Comparison of ENCODE assay signal across 34 cellular contexts in genomic region chr16:54952195-54952594, GRCh38. TPM values are rescaled to one million over a fixed set of nuclear protein-coding genes. Genes with fewer than 3 reads are reported as not detected.
"Had no signal": no experiment of that assay in that cellular context is flagged by ENCODE, and none has a peak within 500 bp of the region (broad histone marks: within the 10 kb centered on the region; RNA-seq: fewer than 3 reads in every experiment).

No MANE protein-coding gene starts in this region.

- H3K27ac Mint-ChIP-seq: activated B cell treated with CpG ODN at 0.5 μM for 24 hours; activated CD4-positive, alpha-beta memory T cell treated with anti-CD3 and anti-CD28 coated beads, Interleukin-2, amount 10 ng/mL, durations not matched to agents 7 days and 5 days; activated CD4-positive, alpha-beta T cell treated with anti-CD3 and anti-CD28 coated beads, Interleukin-2, amount 10 ng/mL, durations not matched to agents 7 days and 5 days; activated naive CD8-positive, alpha-beta T cell; activated T-cell treated with anti-CD3 and anti-CD28 coated beads, Interleukin-2, amount 50 U/mL, for 24 hours; activated T-cell treated with anti-CD3 and anti-CD28 coated beads, Interleukin-2, amount 50 U/mL, for 72 hours; dendritic cell treated with granulocyte-macrophage colony-stimulating factor and Interleukin-4, amounts not matched to agents 40 ng/mL and 50 ng/mL, for 4 days; endodermal cell; T-helper 17 cell; T-helper 2 cell treated with Interferon-gamma antibody and Interleukin-4, amounts not matched to agents 5 μg/mL and 100 μg/mL, for 36 hours had no signal

- H3K4me3 ChIP-seq: cardiac muscle cell, coronary artery, dorsolateral prefrontal cortex, esophagus muscularis mucosa, gastroesophageal sphincter, heart right ventricle, hepatocyte had no signal

- H3K27me3 ChIP-seq: cardiac muscle cell had no signal

- H3K4me1 Mint-ChIP-seq: activated B cell treated with CpG ODN at 0.5 μM for 24 hours; activated CD4-positive, alpha-beta memory T cell treated with anti-CD3 and anti-CD28 coated beads, Interleukin-2, amount 10 ng/mL, durations not matched to agents 7 days and 5 days; central memory CD8-positive, alpha-beta T cell; T-helper 17 cell had no signal

- H3K4me3 Mint-ChIP-seq: activated B cell treated with CpG ODN at 0.5 μM for 24 hours; activated CD4-positive, alpha-beta memory T cell treated with anti-CD3 and anti-CD28 coated beads, Interleukin-2, amount 10 ng/mL, durations not matched to agents 7 days and 5 days; activated CD4-positive, alpha-beta T cell treated with anti-CD3 and anti-CD28 coated beads, Interleukin-2, amount 10 ng/mL, durations not matched to agents 7 days and 5 days; activated naive CD8-positive, alpha-beta T cell; activated T-cell treated with anti-CD3 and anti-CD28 coated beads, Interleukin-2, amount 50 U/mL, for 24 hours; activated T-cell treated with anti-CD3 and anti-CD28 coated beads, Interleukin-2, amount 50 U/mL, for 72 hours; central memory CD8-positive, alpha-beta T cell; dendritic cell treated with granulocyte-macrophage colony-stimulating factor and Interleukin-4, amounts not matched to agents 40 ng/mL and 50 ng/mL, for 4 days; endodermal cell; T-helper 17 cell; T-helper 2 cell treated with Interferon-gamma antibody and Interleukin-4, amounts not matched to agents 5 μg/mL and 100 μg/mL, for 36 hours had no signal

- ATAC-seq: activated CD4-positive, CD25-positive, alpha-beta regulatory T cell treated with anti-CD3 and anti-CD28 coated beads, Interleukin-2, amount 50 U/mL, for 24 hours; gastroesophageal sphincter; heart right ventricle; T-helper 17 cell had no signal

- H3K9me3 Mint-ChIP-seq: activated B cell treated with CpG ODN at 0.5 μM for 24 hours; activated CD4-positive, alpha-beta memory T cell treated with anti-CD3 and anti-CD28 coated beads, Interleukin-2, amount 10 ng/mL, durations not matched to agents 7 days and 5 days; activated T-cell treated with anti-CD3 and anti-CD28 coated beads, Interleukin-2, amount 50 U/mL, for 24 hours; dendritic cell treated with granulocyte-macrophage colony-stimulating factor and Interleukin-4, amounts not matched to agents 40 ng/mL and 50 ng/mL, for 4 days; endodermal cell; T-helper 2 cell treated with Interferon-gamma antibody and Interleukin-4, amounts not matched to agents 5 μg/mL and 100 μg/mL, for 36 hours had no signal

- H3K36me3 Mint-ChIP-seq: activated naive CD8-positive, alpha-beta T cell had no signal

- H3K79me2 ChIP-seq: hepatocyte had no signal

- FAIRE-seq: astrocyte had no signal

- H3K27me3 Mint-ChIP-seq: activated CD4-positive, alpha-beta memory T cell treated with anti-CD3 and anti-CD28 coated beads, Interleukin-2, amount 10 ng/mL, durations not matched to agents 7 days and 5 days had no signal

- H3K9me3 ChIP-seq: esophagus muscularis mucosa, heart right ventricle had no signal

- H3K4me1 ChIP-seq: esophagus muscularis mucosa, gastroesophageal sphincter, heart right ventricle had no signal

- H2AFZ ChIP-seq: hepatocyte had no signal

- DNase-seq: activated B cell treated with CpG ODN at 0.5 μM for 24 hours; activated CD4-positive, alpha-beta memory T cell treated with anti-CD3 and anti-CD28 coated beads, Interleukin-2, amount 10 ng/mL, durations not matched to agents 7 days and 5 days; activated CD4-positive, alpha-beta T cell treated with anti-CD3 and anti-CD28 coated beads, Interleukin-2, amount 10 ng/mL, durations not matched to agents 7 days and 5 days; activated CD4-positive, alpha-beta T cell treated with anti-CD3 and anti-CD28 coated beads, Interleukin-2, amount 50 U/mL, for 4 hours; activated CD8-positive, alpha-beta memory T cell treated with anti-CD3 and anti-CD28 coated beads, Interleukin-2, amount 50 U/mL, for 48 hours; activated effector memory CD4-positive, alpha-beta T cell treated with Interleukin-2 at 50 U/mL for 16 hours; activated gamma-delta T cell treated with Interleukin-2 at 50 U/mL for 16 hours; activated naive CD4-positive, alpha-beta T cell treated with anti-CD3 and anti-CD28 coated beads, Interleukin-2, amount 50 U/mL, for 16 hours; activated naive CD4-positive, alpha-beta T cell treated with Interleukin-2 at 50 U/mL for 16 hours; activated T-cell treated with anti-CD3 and anti-CD28 coated beads for 4 hours; activated T-cell treated with anti-CD3 and anti-CD28 coated beads, Interleukin-2, amount 50 U/mL, for 24 hours; activated T-cell treated with anti-CD3 and anti-CD28 coated beads, Interleukin-2, amount 50 U/mL, for 72 hours; amniotic stem cell; anterior cingulate cortex; dorsolateral prefrontal cortex; effector memory CD4-positive, alpha-beta T cell; endodermal cell; erythroblast; foreskin melanocyte; heart right ventricle; T-helper 17 cell; T1000; WERI-Rb-1 had no signal

- H3K27ac ChIP-seq: cardiac muscle cell, coronary artery, dorsolateral prefrontal cortex, esophagus muscularis mucosa, gastroesophageal sphincter, heart right ventricle, hepatocyte, WERI-Rb-1 had no signal

- H3K4me2 ChIP-seq: hepatocyte had no signal

- H3K36me3 ChIP-seq: cardiac muscle cell, esophagus muscularis mucosa, gastroesophageal sphincter, heart right ventricle, WERI-Rb-1 had no signal

RNA-seq across cellular contexts. Expression of gene IRX5, which starts 21.5 kb away (rescaled TPM):
- total RNA-seq: activated B cell treated with CpG ODN at 0.5 μM for 24 hours had no signal
